15 cellular contexts compared by ENCODE assay signal in genomic region chr6:26185004-26185403, GRCh38.
DNase-seq lines count a peak whose midpoint lies in the region; ATAC-seq and TF ChIP-seq lines count a peak whose summit lies in the region.
"Had no signal": no experiment of that assay in that cellular context is flagged by ENCODE, and none has a peak within 500 bp of the region (broad histone marks: within the 10 kb centered on the region; RNA-seq: fewer than 3 reads in every experiment).

No MANE protein-coding gene starts in this region.

- no peak overlapping the region for H2AFZ ChIP-seq in PC-9

- peaks cover 31% of the 10 kb centered on the region; the same call in 1 of the 2 replicates for H3F3A ChIP-seq in PC-9 (ENCODE audit: insufficient read depth, low read depth)

- intact Hi-C loops in activated CD4-positive, alpha-beta T cell treated with anti-CD3 and anti-CD28 coated beads for 36 hours (cut with DNase I, micrococcal nuclease) = no loop called here
- intact Hi-C loops in PC-9 (cut with micrococcal nuclease; ENCODE audit: unreplicated experiment) = loop anchor here (5.0 kb wide), 1 partner anchor 137 kb away; no protein-coding TSS in a partner anchor

- no peak for ATAC-seq in activated CD4-positive, alpha-beta T cell treated with anti-CD3 and anti-CD28 coated beads for 36 hours
- ATAC-seq: left ventricle myocardium superior had no signal

- no peaks in the 10 kb centered on the region for H3K27me3 ChIP-seq in PC-9 (ENCODE audit: insufficient read depth, low read depth)

- H3K27ac Mint-ChIP-seq in activated CD4-positive, alpha-beta T cell treated with anti-CD3 and anti-CD28 coated beads for 36 hours = peak overlapping the region; percentile 92
- peak overlapping the region in 4 of 5 experiments; percentile 76 to 97 (median 93) for H3K27ac Mint-ChIP-seq in brain
- peak overlapping the region; percentile 97 for H3K27ac Mint-ChIP-seq in progenitor cell of endocrine pancreas

- H3K9me2 ChIP-seq in PC-9 (ENCODE audit: insufficient read depth) = no peaks in the 10 kb centered on the region
- H3K9me2 ChIP-seq: SK-N-SH had no signal

- peaks cover 2% of the 10 kb centered on the region for H3K36me3 Mint-ChIP-seq in activated CD4-positive, alpha-beta T cell treated with anti-CD3 and anti-CD28 coated beads for 36 hours (ENCODE audit: low read depth)
- H3K36me3 Mint-ChIP-seq in brain (no peaks in the 10 kb centered on the region), progenitor cell of endocrine pancreas (ENCODE audit: insufficient read depth) (no peaks in the 10 kb centered on the region)

- H3K4me3 Mint-ChIP-seq in activated CD4-positive, alpha-beta T cell treated with anti-CD3 and anti-CD28 coated beads for 36 hours = peak overlapping the region; percentile 89
- H3K4me3 Mint-ChIP-seq in brain = peak overlapping the region; percentile 88 to 94 (median 90)
- peak overlapping the region; percentile 85 for H3K4me3 Mint-ChIP-seq in progenitor cell of endocrine pancreas (ENCODE audit: low read depth)

- no peaks in the 10 kb centered on the region for H3K9me3 Mint-ChIP-seq in activated CD4-positive, alpha-beta T cell treated with anti-CD3 and anti-CD28 coated beads for 36 hours (ENCODE audit: low read depth)
- peaks cover 0 to 3% (median 0%) of the 10 kb centered on the region in 5 experiments for H3K9me3 Mint-ChIP-seq in brain
- H3K9me3 Mint-ChIP-seq in progenitor cell of endocrine pancreas (ENCODE audit: low read depth) = no peaks in the 10 kb centered on the region

- no peaks in the 10 kb centered on the region for H3K9me3 ChIP-seq in PC-9 (ENCODE audit: insufficient read depth, low read depth)
- H3K9me3 ChIP-seq: SK-N-SH had no signal

- H3K36me3 ChIP-seq in PC-9 (ENCODE audit: low read depth) = no peaks in the 10 kb centered on the region

- BruUV-seq in PC-9 (replicated peaks; lab: Mats Ljungman, UMichigan) = no TSS peak

- no peaks in the 10 kb centered on the region for H3K79me2 ChIP-seq in PC-9 (ENCODE audit: low read depth)

- no peak for TF ChIP-seq CTCF in PC-9 (conservative IDR thresholded peaks at IDR 0.05)
- TF ChIP-seq CTCF in brain (conservative IDR thresholded peaks at IDR 0.05) = no peak
- no peak for TF ChIP-seq CTCF in progenitor cell of endocrine pancreas (IDR thresholded peaks at IDR 0.05; ENCODE audit: unreplicated experiment)

- peaks cover 54% of the 10 kb centered on the region for H3K4me1 Mint-ChIP-seq in activated CD4-positive, alpha-beta T cell treated with anti-CD3 and anti-CD28 coated beads for 36 hours
- H3K4me1 Mint-ChIP-seq in brain (peaks cover 73% of the 10 kb centered on the region), progenitor cell of endocrine pancreas (ENCODE audit: low read depth) (peaks cover 38% of the 10 kb centered on the region)

- peak overlapping the region; percentile 93 for H3K4me2 ChIP-seq in PC-9

- no peak for DNase-seq in activated CD4-positive, alpha-beta T cell treated with anti-CD3 and anti-CD28 coated beads for 36 hours
- DNase-seq in activated CD4-positive, alpha-beta T cell treated with anti-CD3 and anti-CD28 coated beads, Interleukin-2, amount 50 U/mL, for 1 hour = no peak
- no peak for DNase-seq in PC-9
- no peak for DNase-seq in progenitor cell of endocrine pancreas (ENCODE audit: low spot score, unreplicated experiment)
- no peak for DNase-seq in NK-92 treated with Interleukin-12 subunit alpha and Interleukin-12 subunit beta, amount 100 ng/mL, for 24 hours (lab: John Stamatoyannopoulos, UW)
- no peak for DNase-seq in NCI-H748 (lab: John Stamatoyannopoulos, UW; ENCODE audit: unreplicated experiment)
- DNase-seq in KG1 (lab: John Stamatoyannopoulos, UW) = no peak
- DNase-seq: activated CD4-positive, CD25-positive, alpha-beta regulatory T cell treated with anti-CD3 and anti-CD28 coated beads, Interleukin-2, amount 50 U/mL, for 72 hours; activated gamma-delta T cell treated with Interleukin-2 at 50 U/mL for 16 hours; hypothalamus; left ventricle myocardium superior; NCI-H1092; occipital lobe; SK-N-SH had no signal

- H3K27me3 Mint-ChIP-seq in activated CD4-positive, alpha-beta T cell treated with anti-CD3 and anti-CD28 coated beads for 36 hours = no peaks in the 10 kb centered on the region
- H3K27me3 Mint-ChIP-seq in brain (peaks cover 2% of the 10 kb centered on the region), progenitor cell of endocrine pancreas (no peaks in the 10 kb centered on the region)

- POLR2A ChIA-PET in activated CD4-positive, alpha-beta T cell treated with anti-CD3 and anti-CD28 coated beads for 36 hours (lab: Charles Lee) = interaction anchor here (0.6 to 4.0 kb wide), 3 partner anchors 13 to 48 kb away, joined by 3 to 110 read pairs (median 56); a partner anchor contains a TSS
- POLR2A ChIA-PET in PC-9 (lab: Charles Lee; ENCODE audit: unreplicated experiment) = no interaction called here

- no peak overlapping the region for H3K27ac ChIP-seq in PC-9

- CTCF ChIA-PET in activated CD4-positive, alpha-beta T cell treated with anti-CD3 and anti-CD28 coated beads for 36 hours (lab: Charles Lee) = interaction anchor here (1.5 to 4.4 kb wide), 2 partner anchors 11 to 12 kb away, joined by 5 to 22 read pairs; no protein-coding TSS in a partner anchor
- CTCF ChIA-PET in PC-9 (lab: Charles Lee) = no interaction called here

- peaks cover 12% of the 10 kb centered on the region; the same call in 1 of the 2 replicates for H3K4me1 ChIP-seq in PC-9 (replicated peaks; ENCODE audit: insufficient read depth)

- H3K4me3 ChIP-seq in PC-9 = no peak overlapping the region; the same call in 1 of the 2 replicates

- no peaks in the 10 kb centered on the region for H4K20me1 ChIP-seq in PC-9 (ENCODE audit: insufficient read depth)
